9 cellular contexts compared by ENCODE assay signal in the genomic region with DNA sequence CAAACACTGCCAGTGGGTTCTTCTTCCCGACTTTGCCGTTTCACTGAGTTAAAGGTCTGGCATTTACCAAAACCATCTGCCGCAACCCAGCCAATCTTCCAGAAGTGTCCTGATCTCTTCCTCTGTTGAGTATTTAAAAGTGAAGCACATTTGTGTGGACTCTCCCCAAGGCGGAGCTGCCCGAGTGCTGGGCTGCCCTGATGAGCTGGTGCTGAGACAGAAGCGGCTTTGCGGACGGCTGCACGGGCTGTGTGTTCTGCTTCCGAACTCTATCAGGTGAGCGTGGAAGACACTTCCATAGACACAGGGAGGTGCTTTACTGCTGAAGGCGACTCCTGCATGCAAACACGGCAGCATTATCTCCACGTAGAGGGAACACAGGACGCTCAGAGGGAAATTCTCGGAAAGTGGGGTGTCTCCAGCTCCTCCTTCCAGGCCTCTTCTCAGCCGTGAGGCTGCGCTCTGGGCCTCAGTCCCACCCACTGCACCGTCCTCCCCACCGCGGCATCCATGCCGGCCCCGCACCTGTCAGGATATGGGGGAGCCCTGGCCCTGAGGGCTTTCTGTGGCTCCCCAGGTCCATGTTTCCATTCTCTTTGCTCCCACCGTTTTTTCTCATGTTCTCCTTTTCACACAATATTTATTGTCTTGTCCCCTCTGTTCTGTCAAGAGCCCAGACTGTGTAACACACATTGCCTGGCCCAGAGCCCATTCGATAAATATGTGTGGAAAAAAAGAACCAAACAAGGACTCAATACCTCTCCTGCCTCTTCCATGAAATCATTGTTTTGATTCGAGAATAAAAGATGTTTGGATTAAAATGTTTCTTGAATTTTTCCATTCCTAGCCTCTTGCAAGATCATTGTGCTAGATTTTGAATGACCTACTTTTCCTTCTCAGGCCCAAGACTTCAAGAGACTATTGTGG.
DNase-seq lines count a peak whose midpoint lies in the region; ATAC-seq lines count a peak whose summit lies in the region.
"Had no signal": no experiment of that assay in that cellular context is flagged by ENCODE, and none has a peak within 500 bp of the region (broad histone marks: within the 10 kb centered on the region; RNA-seq: fewer than 3 reads in every experiment).

No MANE protein-coding gene starts in this region.

- no peaks in the 10 kb centered on the region for H3K36me3 Mint-ChIP-seq in activated CD4-positive, alpha-beta T cell treated with anti-CD3 and anti-CD28 coated beads for 36 hours (ENCODE audit: low read depth)
- H3K36me3 Mint-ChIP-seq in immature natural killer cell = peaks cover 0 to 4% (median 0%) of the 10 kb centered on the region in 3 donors
- H3K36me3 Mint-ChIP-seq in stimulated activated memory B cell treated with anti-CD40 and anti-IgM and Interleukin-4, amounts not matched to agents 10 μg/mL and 1 μg/mL and 100 μg/mL, for 72 hours = no peaks in the 10 kb centered on the region

- no peaks in the 10 kb centered on the region for H3K27me3 Mint-ChIP-seq in activated CD4-positive, alpha-beta T cell treated with anti-CD3 and anti-CD28 coated beads for 36 hours
- H3K27me3 Mint-ChIP-seq in immature natural killer cell (ENCODE audit: low read depth in 3 of 3) = peaks cover 23 to 38% (median 32%) of the 10 kb centered on the region in 3 donors
- H3K27me3 Mint-ChIP-seq in stimulated activated memory B cell treated with anti-CD40 and anti-IgM and Interleukin-4, amounts not matched to agents 10 μg/mL and 1 μg/mL and 100 μg/mL, for 72 hours = no peaks in the 10 kb centered on the region

- CTCF ChIA-PET in activated CD4-positive, alpha-beta T cell treated with anti-CD3 and anti-CD28 coated beads for 36 hours (lab: Charles Lee) = no interaction called here

- no peak for ATAC-seq in activated CD4-positive, alpha-beta T cell treated with anti-CD3 and anti-CD28 coated beads for 36 hours
- no peak for ATAC-seq in stimulated activated memory B cell treated with anti-CD40 and anti-IgM and Interleukin-4, amounts not matched to agents 10 μg/mL and 1 μg/mL and 100 μg/mL, for 72 hours
- no peak for ATAC-seq in GM21723 (IDR thresholded peaks at IDR 0.05; ENCODE audit: unreplicated experiment)

- peaks cover 31% of the 10 kb centered on the region for H3K4me1 Mint-ChIP-seq in activated CD4-positive, alpha-beta T cell treated with anti-CD3 and anti-CD28 coated beads for 36 hours
- peaks cover 60 to 68% of the 10 kb centered on the region in 2 donors for H3K4me1 Mint-ChIP-seq in immature natural killer cell
- H3K4me1 Mint-ChIP-seq in stimulated activated memory B cell treated with anti-CD40 and anti-IgM and Interleukin-4, amounts not matched to agents 10 μg/mL and 1 μg/mL and 100 μg/mL, for 72 hours = peaks cover 31% of the 10 kb centered on the region

- no peaks in the 10 kb centered on the region for H3K9me3 Mint-ChIP-seq in activated CD4-positive, alpha-beta T cell treated with anti-CD3 and anti-CD28 coated beads for 36 hours (ENCODE audit: low read depth)
- H3K9me3 Mint-ChIP-seq in immature natural killer cell = peaks cover 0 to 2% (median 0%) of the 10 kb centered on the region in 6 donors
- peaks cover 5% of the 10 kb centered on the region for H3K9me3 Mint-ChIP-seq in stimulated activated memory B cell treated with anti-CD40 and anti-IgM and Interleukin-4, amounts not matched to agents 10 μg/mL and 1 μg/mL and 100 μg/mL, for 72 hours

- H3K27ac Mint-ChIP-seq in activated CD4-positive, alpha-beta T cell treated with anti-CD3 and anti-CD28 coated beads for 36 hours = peak overlapping the region; percentile 68
- H3K27ac Mint-ChIP-seq in immature natural killer cell = peak overlapping the region; percentile 39 to 95 (median 74)
- H3K27ac Mint-ChIP-seq in stimulated activated memory B cell treated with anti-CD40 and anti-IgM and Interleukin-4, amounts not matched to agents 10 μg/mL and 1 μg/mL and 100 μg/mL, for 72 hours = peak overlapping the region; percentile 95

- H3K4me3 Mint-ChIP-seq in activated CD4-positive, alpha-beta T cell treated with anti-CD3 and anti-CD28 coated beads for 36 hours = no peak overlapping the region
- H3K4me3 Mint-ChIP-seq in immature natural killer cell = peak overlapping the region in 2 of 5 donors; percentile 11 to 19
- H3K4me3 Mint-ChIP-seq in stimulated activated memory B cell treated with anti-CD40 and anti-IgM and Interleukin-4, amounts not matched to agents 10 μg/mL and 1 μg/mL and 100 μg/mL, for 72 hours = no peak overlapping the region

- POLR2A ChIA-PET in activated CD4-positive, alpha-beta T cell treated with anti-CD3 and anti-CD28 coated beads for 36 hours (lab: Charles Lee) = no interaction called here

- no peak for DNase-seq in activated CD4-positive, alpha-beta T cell treated with anti-CD3 and anti-CD28 coated beads for 36 hours
- DNase-seq in activated CD4-positive, alpha-beta T cell treated with anti-CD3 and anti-CD28 coated beads for 1 hour = no peak
- peak; percentile 37 for DNase-seq in activated CD8-positive, alpha-beta memory T cell treated with anti-CD3 and anti-CD28 coated beads, Interleukin-2, amount 50 U/mL, for 48 hours
- DNase-seq in immature natural killer cell = no peak
- DNase-seq in kidney tubule cell (ENCODE audit: low spot score) = no peak
- no peak for DNase-seq in NCI-H2081 (lab: John Stamatoyannopoulos, UW)
- DNase-seq: NCI-H524 had no signal

- intact Hi-C loops in activated CD4-positive, alpha-beta T cell treated with anti-CD3 and anti-CD28 coated beads for 36 hours (cut with DNase I, micrococcal nuclease) = loop anchor here in 1 of 2 experiments (5.0 kb wide), 1 partner anchor 207 kb away; the partner anchor contains the start of gene DLL1
